5 cellular contexts compared by ENCODE assay signal in the genomic region with DNA sequence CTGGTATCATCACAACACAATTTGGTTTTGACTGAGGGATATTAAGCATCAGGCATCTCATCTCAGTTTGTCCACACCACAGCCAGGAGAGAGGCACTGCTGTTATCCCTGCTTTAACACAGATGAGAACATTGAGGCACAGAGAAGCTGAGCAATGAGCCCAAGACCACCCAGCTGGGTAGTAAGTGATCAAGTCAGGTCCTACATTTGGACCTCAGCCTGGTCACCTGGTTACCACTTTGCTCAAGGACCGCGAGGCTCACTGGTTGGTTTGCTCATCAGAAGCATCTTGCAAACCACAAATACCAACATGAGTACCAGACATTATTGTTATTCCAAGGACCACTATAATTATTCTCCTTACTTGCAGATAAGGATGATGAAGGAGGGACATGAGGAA.
"Had no signal": no experiment of that assay in that cellular context is flagged by ENCODE, and none has a peak within 500 bp of the region (broad histone marks: within the 10 kb centered on the region; RNA-seq: fewer than 3 reads in every experiment).

No MANE protein-coding gene starts in this region.

- H3K4me1 Mint-ChIP-seq: H9 had no signal

- H3K27ac ChIP-seq: GM23248 had no signal

- H3K4me3 Mint-ChIP-seq: H9 had no signal

- H3K9me3 Mint-ChIP-seq: H9 had no signal

- H3K27ac Mint-ChIP-seq: H9 had no signal

- H3K4me3 ChIP-seq: GM23248 had no signal

- DNase-seq: GM23248, GOT3, H9, HCEC 1CT, IMR-90 had no signal
